15 cellular contexts compared by ENCODE assay signal in the genomic region with DNA sequence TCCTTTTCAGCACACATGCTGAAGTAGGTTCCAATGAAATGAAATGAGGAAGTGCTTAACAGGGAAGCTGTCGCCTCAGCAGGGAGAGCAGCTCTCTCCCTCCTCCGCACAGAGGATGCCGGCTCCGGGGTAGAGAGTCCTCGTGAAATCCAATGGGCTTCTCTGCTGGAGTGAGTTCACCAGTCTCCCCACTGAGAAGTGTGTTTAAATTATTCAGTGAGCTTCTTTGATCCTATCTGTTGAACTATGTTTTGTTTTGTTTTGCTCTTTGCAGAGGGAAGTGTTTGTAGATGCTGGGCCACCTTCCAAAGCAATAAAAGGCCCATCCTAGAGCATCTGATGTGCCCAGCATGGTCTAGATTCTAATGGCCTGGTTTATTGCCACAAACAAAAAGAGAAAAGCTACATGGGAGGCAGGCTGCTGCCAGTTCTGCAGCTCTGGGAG. TPM values are rescaled to one million over a fixed set of nuclear protein-coding genes. Genes with fewer than 3 reads are reported as not detected.
DNase-seq lines count a peak whose midpoint lies in the region; ATAC-seq, FAIRE-seq and TF ChIP-seq lines count a peak whose summit lies in the region.
"Had no signal": no experiment of that assay in that cellular context is flagged by ENCODE, and none has a peak within 500 bp of the region (broad histone marks: within the 10 kb centered on the region; RNA-seq: fewer than 3 reads in every experiment).

No MANE protein-coding gene starts in this region.

- H3K27ac ChIP-seq in angular gyrus (ENCODE audit: low read depth, low read length): peak overlapping the region; percentile 72
- no peak overlapping the region for H3K27ac ChIP-seq in small intestine (ENCODE audit: low read depth in 1 of 2, low read length in 1 of 2)
- no peak overlapping the region for H3K27ac ChIP-seq in Peyer's patch
- H3K27ac ChIP-seq: pancreas had no signal

- peaks cover 6 to 18% of the 10 kb centered on the region in 2 donors for H3K36me3 ChIP-seq in small intestine (ENCODE audit: control insufficient read depth in 2 of 2, insufficient read depth in 2 of 2, low read length in 2 of 2)
- peaks cover 0 to 35% (median 0%) of the 10 kb centered on the region in 3 donors for H3K36me3 ChIP-seq in Peyer's patch

- FAIRE-seq in small intestine (lab: Jason Lieb, UNC): no peak
- FAIRE-seq: pancreas had no signal

- H3K9me3 ChIP-seq in small intestine (ENCODE audit: control insufficient read depth, low read depth) (no peaks in the 10 kb centered on the region), Peyer's patch (no peaks in the 10 kb centered on the region)
- H3K9me3 ChIP-seq: pancreas had no signal

- in situ Hi-C loops in G401 (cut with HindIII; ENCODE audit: low sequenced_read_pairs): no loop called here

- no peak for TF ChIP-seq CTCF in Peyer's patch (IDR thresholded peaks at IDR 0.05)

- H3K4me3 ChIP-seq in small intestine (ENCODE audit: low read depth in 1 of 2, low read length in 2 of 2) (no peak overlapping the region), Peyer's patch (no peak overlapping the region)
- H3K4me3 ChIP-seq: lung, pancreas had no signal

- ATAC-seq in GM18867 (IDR thresholded peaks at IDR 0.05; ENCODE audit: unreplicated experiment) (no peak), GM18909 (IDR thresholded peaks at IDR 0.05; ENCODE audit: poor library complexity, unreplicated experiment) (no peak)
- ATAC-seq: CD8-positive, alpha-beta T cell; pancreas had no signal

- 76 to 92% (median 81%) methylated on average over 5 of the region's 5 CpGs for WGBS in small intestine, 3 donors

- TF ChIP-seq POLR2A in Peyer's patch (IDR thresholded peaks at IDR 0.05): no peak

- peak; percentile 70 for DNase-seq in G401 (ENCODE audit: low spot score)
- DNase-seq in NCI-H2029 treated with DMSO at 0.1 percent for 48 hours (lab: John Stamatoyannopoulos, UW): peak; percentile 54
- DNase-seq in occipital lobe (lab: John Stamatoyannopoulos, UW): peak; percentile 65
- no peak for DNase-seq in small intestine
- no peak for DNase-seq in Peyer's patch
- DNase-seq: activated effector memory CD4-positive, alpha-beta T cell treated with Interleukin-2 at 50 U/mL for 16 hours; CD8-positive, alpha-beta T cell; H7; NCI-H2171 treated with DMSO at 0.1 percent for 48 hours; pancreas; stimulated activated CD4-positive, alpha-beta T cell treated with anti-CD3 and anti-CD28 coated beads, Interleukin-4, amount 100 ng/mL, for 24 hours had no signal

- H3K4me1 ChIP-seq in small intestine (ENCODE audit: control insufficient read depth in 2 of 2, insufficient read depth in 1 of 2, low read depth in 1 of 2, low read length in 1 of 2) (no peaks in the 10 kb centered on the region), Peyer's patch (no peaks in the 10 kb centered on the region)
- H3K4me1 ChIP-seq: pancreas had no signal

- no peaks in the 10 kb centered on the region for H3K27me3 ChIP-seq in small intestine (ENCODE audit: control insufficient read depth in 2 of 2, insufficient read depth in 2 of 2, low read length in 2 of 2)
- no peaks in the 10 kb centered on the region for H3K27me3 ChIP-seq in Peyer's patch
- H3K27me3 ChIP-seq: pancreas had no signal

RNA-seq across cellular contexts. Expression of gene PPP1R7, which starts 6.8 kb away (rescaled TPM):
- total RNA-seq in G401 (2014; rRNA removed; shearing (Covaris generic)): 83.2 and 91.9 TPM in 2 replicates
- 38.5 TPM for total RNA-seq in occipital lobe
- 10 to 100 TPM; 57.3 to 74.7 (median 68.1) TPM for polyA plus RNA-seq in small intestine
- 10 to 100 TPM; 13.2 to 44.0 (median 28.1) TPM for total RNA-seq in Peyer's patch

RNA-seq across cellular contexts. Expression of gene PASK, which starts 7.7 kb away (rescaled TPM):
- total RNA-seq in G401 (2014; rRNA removed; shearing (Covaris generic)): 14.7 and 20.7 TPM in 2 replicates
- total RNA-seq in occipital lobe (11.9 TPM), Peyer's patch (100 to 1,000 TPM in 1 of 4 donors, 10 to 100 TPM in 3; 12.1 to 790 (median 26.7) TPM)
- polyA plus RNA-seq in small intestine: 1 to 10 TPM; 4.7 to 6.4 (median 5.9) TPM

RNA-seq across cellular contexts. Expression of gene ANO7, which starts 31.5 kb away (rescaled TPM):
- total RNA-seq in G401 (2014; rRNA removed; shearing (Covaris generic)): 1.1 TPM in 1 of 2 replicates, not detected in the other
- 0.16 TPM for total RNA-seq in occipital lobe
- polyA plus RNA-seq in small intestine: 1 to 10 TPM; 1.1 to 7.2 (median 4.6) TPM
- 100 to 1,000 TPM in 3 of 4 donors, 10 to 100 TPM in 1; 89.1 to 188 (median 102) TPM for total RNA-seq in Peyer's patch

RNA-seq across cellular contexts. Expression of gene MTERF4, which starts 54.9 kb away (rescaled TPM):
- 17.5 and 24.9 TPM in 2 replicates for total RNA-seq in G401 (2014; rRNA removed; shearing (Covaris generic))
- total RNA-seq in occipital lobe (40.2 TPM), Peyer's patch (10 to 100 TPM; 28.9 to 55.4 (median 47.9) TPM)
- polyA plus RNA-seq in small intestine: 10 to 100 TPM; 25.3 to 31.6 (median 28.5) TPM

Comparison
In these comparisons a context has a peak if more than half of its experiments do, and no peak if none do; other contexts are left out.
1. DNase-seq: peak in G401 (single experiment), NCI-H2029 treated with DMSO at 0.1 percent for 48 hours (single experiment) and occipital lobe (single experiment); none in small intestine (single experiment) and Peyer's patch (0 of 3).
2. RNA of gene ANO7, which starts 31.5 kb away (total RNA-seq): 89.1 to 188 TPM in Peyer's patch; 1.1 TPM in G401 and 0.16 TPM in occipital lobe (single experiment); every median in the first group is over 10 times any median in the second.